ENCODE assay signal across 25 cellular contexts in the genomic region with DNA sequence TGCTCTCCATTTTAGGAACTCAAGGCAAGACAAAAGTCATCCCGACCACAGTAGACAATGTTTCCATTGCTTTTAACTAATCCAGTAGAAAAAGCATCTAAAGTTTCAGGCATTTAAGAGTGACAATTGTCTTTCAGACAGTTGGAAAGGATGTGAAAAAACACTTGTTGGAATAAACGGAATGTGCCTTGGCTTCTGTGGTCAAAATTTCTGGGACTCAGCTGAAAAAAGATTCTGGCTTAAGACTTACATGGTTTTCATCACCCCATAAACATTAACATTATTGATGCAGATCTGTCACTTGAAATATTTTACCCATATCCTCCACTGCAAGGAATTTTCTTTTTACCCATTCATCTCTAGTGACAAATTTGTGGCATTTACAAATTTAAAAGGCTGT.
"Had no signal": no experiment of that assay in that cellular context is flagged by ENCODE, and none has a peak within 500 bp of the region (broad histone marks: within the 10 kb centered on the region; RNA-seq: fewer than 3 reads in every experiment).

No MANE protein-coding gene starts in this region.

- H3K27ac ChIP-seq: ascending aorta, WERI-Rb-1 had no signal

- H3K4me3 ChIP-seq: ascending aorta, body of pancreas had no signal

- H3K4me2 ChIP-seq: SK-N-SH had no signal

- H3K27me3 ChIP-seq: ascending aorta, body of pancreas had no signal

- H3K9me3 ChIP-seq: ascending aorta, body of pancreas, SK-N-SH had no signal

- H3K9ac ChIP-seq: SK-N-SH had no signal

- DNase-seq: activated CD4-positive, alpha-beta T cell treated with anti-CD3 and anti-CD28 coated beads, Interleukin-2, amount 10 ng/mL, durations not matched to agents 24 days and 14 days; activated CD4-positive, alpha-beta T cell treated with anti-CD3 and anti-CD28 coated beads, Interleukin-2, amount 50 U/mL, for 48 hours; activated CD8-positive, alpha-beta memory T cell treated with anti-CD3 and anti-CD28 coated beads, Interleukin-2, amount 10 ng/mL, durations not matched to agents 7 days and 5 days; activated effector memory CD4-positive, alpha-beta T cell treated with Interleukin-2 at 50 U/mL for 16 hours; activated naive CD4-positive, alpha-beta T cell; activated T-cell treated with anti-CD3 and anti-CD28 coated beads, Interleukin-2, amount 50 U/mL, for 24 hours; body of pancreas; central memory CD4-positive, alpha-beta T cell; MM.1S; NCI-H1105 treated with DMSO at 0.1 percent for 48 hours; NCI-H1436 treated with DMSO at 0.1 percent for 48 hours; NCI-H187; NCI-H2081; NCI-H510A treated with DMSO at 0.1 percent for 48 hours; NCI-H69; NK-92 treated with Interleukin-12 subunit alpha and Interleukin-12 subunit beta, amount 100 ng/mL, for 24 hours; OCI-M1; RPMI8226; SK-N-SH; T-helper 1 cell; WERI-Rb-1 had no signal

- H3K36me3 ChIP-seq: ascending aorta, WERI-Rb-1 had no signal

- ATAC-seq: activated CD4-positive, CD25-positive, alpha-beta regulatory T cell treated with anti-CD3 and anti-CD28 coated beads, Interleukin-2, amount 50 U/mL, for 24 hours; activated CD8-positive, alpha-beta memory T cell treated with anti-CD3 and anti-CD28 coated beads, Interleukin-2, amount 10 ng/mL, durations not matched to agents 7 days and 5 days; body of pancreas; Panc1; Right ventricle myocardium inferior had no signal
